In genomic region chr20:40563296-40563950, GRCh38 we compare ENCODE assay signal across 12 cellular contexts.
A peak's percentile ranks its signal among the peaks of the same experiment; 100 is the strongest.
DNase-seq lines count a peak whose midpoint lies in the region; ATAC-seq and TF ChIP-seq lines count a peak whose summit lies in the region.
"Had no signal": no experiment of that assay in that cellular context is flagged by ENCODE, and none has a peak within 500 bp of the region (broad histone marks: within the 10 kb centered on the region; RNA-seq: fewer than 3 reads in every experiment).

No MANE protein-coding gene starts in this region.

- intact Hi-C loops in esophagus squamous epithelium (cut with DNase I) = no loop called here
- intact Hi-C loops in vagina (cut with DNase I) = no loop called here

- no peaks in the 10 kb centered on the region for H3K27me3 ChIP-seq in Peyer's patch
- no peaks in the 10 kb centered on the region for H3K27me3 ChIP-seq in esophagus squamous epithelium
- H3K27me3 ChIP-seq in vagina = no peaks in the 10 kb centered on the region

- H3K4me3 ChIP-seq in Peyer's patch (no peak overlapping the region), esophagus squamous epithelium (no peak overlapping the region), retinal pigment epithelial cell (ENCODE audit: low read length) (no peak overlapping the region), vagina (no peak overlapping the region)

- DNase-seq in EL (peak; percentile 29), Peyer's patch (peak in 2 of 3 donors; percentile 90 to 92), esophagus squamous epithelium (lab: John Stamatoyannopoulos, UW) (peak; percentile 6), retinal pigment epithelial cell (ENCODE audit: low read depth) (peak; percentile 38), vagina (ENCODE audit: extremely low spot score in 2 of 2) (no peak), kidney glomerular epithelial cell (lab: John Stamatoyannopoulos, UW) (no peak), cortex of kidney (lab: John Stamatoyannopoulos, UW) (no peak)
- DNase-seq: DMS153; NCI-H2029 treated with DMSO at 0.1 percent for 48 hours; stimulated activated CD8-positive, alpha-beta memory T cell treated with anti-CD3 and anti-CD28 coated beads, Interleukin-4, amount 100 ng/mL, for 48 hours; SW 1271 had no signal

- H3K4me1 ChIP-seq in Peyer's patch = peaks cover 0 to 12% (median 1%) of the 10 kb centered on the region in 4 donors
- H3K4me1 ChIP-seq in esophagus squamous epithelium = peaks cover 25 to 57% (median 44%) of the 10 kb centered on the region in 3 donors
- H3K4me1 ChIP-seq in vagina = peaks cover 25% of the 10 kb centered on the region

- no peak for ATAC-seq in GM18519 (IDR thresholded peaks at IDR 0.05; ENCODE audit: low FRiP score, unreplicated experiment)

- no peak for TF ChIP-seq POLR2A in Peyer's patch (IDR thresholded peaks at IDR 0.05)
- no peak for TF ChIP-seq POLR2A in esophagus squamous epithelium (IDR thresholded peaks at IDR 0.05)
- TF ChIP-seq POLR2A in vagina (IDR thresholded peaks at IDR 0.05) = no peak

- H3K36me3 ChIP-seq in Peyer's patch (no peaks in the 10 kb centered on the region), esophagus squamous epithelium (no peaks in the 10 kb centered on the region), vagina (no peaks in the 10 kb centered on the region)

- TF ChIP-seq CTCF in Peyer's patch (IDR thresholded peaks at IDR 0.05) (no peak), esophagus squamous epithelium (IDR thresholded peaks at IDR 0.05) (no peak), retinal pigment epithelial cell (conservative IDR thresholded peaks at IDR 0.05; ENCODE audit: low read depth, low read length) (no peak), vagina (IDR thresholded peaks at IDR 0.05) (no peak)

- no peaks in the 10 kb centered on the region for H3K9me3 ChIP-seq in Peyer's patch
- no peaks in the 10 kb centered on the region for H3K9me3 ChIP-seq in esophagus squamous epithelium
- no peaks in the 10 kb centered on the region for H3K9me3 ChIP-seq in vagina

- H3K27ac ChIP-seq in Peyer's patch (peak overlapping the region in 3 of 4 donors; percentile 22 to 53 (median 48)), esophagus squamous epithelium (peak overlapping the region; percentile 40 to 77 (median 68)), vagina (no peak overlapping the region)

- WGBS in esophagus squamous epithelium, 2 donors = 23 to 26% methylated on average over 8 of the region's 8 CpGs

Comparison
In these comparisons a context has a peak if more than half of its experiments do, and no peak if none do; other contexts are left out.
1. DNase-seq: peak in EL (single experiment), Peyer's patch (2 of 3), esophagus squamous epithelium (single experiment) and retinal pigment epithelial cell (single experiment); none in vagina (0 of 2), kidney glomerular epithelial cell (single experiment) and cortex of kidney (single experiment).